1 cellular context compared by ENCODE assay signal in the genomic region with DNA sequence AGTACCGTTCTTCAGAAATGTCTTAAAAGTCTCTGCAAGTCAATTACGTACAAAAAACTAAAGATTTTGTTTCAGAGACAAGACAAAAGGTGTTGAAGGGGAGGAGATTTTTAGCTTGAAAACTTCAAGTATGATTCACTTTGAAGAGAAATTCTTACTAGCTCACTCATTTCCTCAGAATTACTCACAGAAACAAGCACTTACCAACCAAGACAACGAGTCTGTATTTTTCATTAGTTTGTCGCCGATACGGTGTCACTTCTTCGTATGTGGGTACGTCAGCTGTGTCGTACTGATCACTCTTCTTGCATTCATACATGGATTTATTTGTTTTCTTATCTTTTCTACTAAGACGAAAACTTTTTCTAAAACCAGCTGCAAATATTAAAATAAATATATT.
TF ChIP-seq lines count a peak whose summit lies in the region.

No MANE protein-coding gene starts in this region.

TF ChIP-seq in IMR-90, 13 proteins besides CTCF, POLR2A, EP300 and RAD21 (continued from another document):
- no peak for TF ChIP-seq RCOR1 (IDR thresholded peaks at IDR 0.05; ENCODE audit: insufficient replicate concordance, low read length)
- no peak for TF ChIP-seq ELK1 (IDR thresholded peaks at IDR 0.05; ENCODE audit: borderline replicate concordance, low read depth, low read length)
- TF ChIP-seq FOS (IDR thresholded peaks at IDR 0.05; ENCODE audit: low read depth, low read length) = peak; percentile 89
- TF ChIP-seq MXI1 (IDR thresholded peaks at IDR 0.05; ENCODE audit: borderline replicate concordance, low read depth, low read length) = no peak
TF ChIP-seq in IMR-90: peak in this region for 2.
